19 cellular contexts compared by ENCODE assay signal in the genomic region with DNA sequence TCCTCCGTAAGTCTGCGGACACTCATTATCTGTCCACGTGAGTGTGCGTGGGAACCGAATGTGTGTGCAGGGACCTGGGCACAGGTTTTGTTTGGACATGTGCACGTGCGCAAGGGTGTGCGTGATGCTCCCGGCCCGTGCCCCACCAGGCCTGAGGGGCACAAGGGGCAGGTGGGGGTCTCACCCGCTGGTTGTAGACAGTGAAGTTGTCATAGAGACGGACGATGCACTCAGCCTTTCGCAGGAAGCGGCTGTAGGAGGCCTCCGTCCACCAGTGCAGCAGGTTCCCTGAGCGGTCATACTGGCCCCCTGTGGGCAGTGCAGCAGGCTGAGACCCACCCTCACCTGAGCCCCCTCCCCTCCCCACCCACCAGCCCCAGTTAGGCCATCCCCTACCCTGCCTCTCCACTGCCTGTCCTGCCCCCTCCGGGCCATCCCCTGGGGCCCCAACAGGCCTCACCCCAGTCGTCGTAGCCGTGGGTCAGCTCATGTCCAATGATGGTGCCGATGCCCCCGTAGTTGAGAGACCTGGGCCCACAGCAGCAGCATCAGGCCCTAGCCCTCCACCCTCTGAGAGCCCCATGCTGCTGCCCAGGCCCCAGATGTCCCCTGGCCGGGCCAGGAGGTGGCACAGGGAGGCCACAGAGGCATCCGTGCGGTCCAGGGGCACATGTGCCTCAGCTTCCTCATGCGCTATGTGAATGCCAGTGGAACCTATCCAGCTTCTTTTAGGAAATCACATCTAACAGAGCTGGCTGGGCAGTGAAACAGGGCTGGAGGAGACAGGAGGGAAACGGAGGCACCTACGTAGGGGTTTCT. TPM values are rescaled to one million over a fixed set of nuclear protein-coding genes. Genes with fewer than 3 reads are reported as not detected.
DNase-seq lines count a peak whose midpoint lies in the region; ATAC-seq and TF ChIP-seq lines count a peak whose summit lies in the region.
"Had no signal": no experiment of that assay in that cellular context is flagged by ENCODE, and none has a peak within 500 bp of the region (broad histone marks: within the 10 kb centered on the region; RNA-seq: fewer than 3 reads in every experiment).

No MANE protein-coding gene starts in this region.

- H3K4me2 ChIP-seq in neural progenitor cell (no peak overlapping the region), MM.1S (ENCODE audit: low read depth, low read length) (no peak overlapping the region)
- H3K4me2 ChIP-seq: A549 had no signal

- H3K36me3 ChIP-seq in neural progenitor cell (no peaks in the 10 kb centered on the region), MM.1S (replicated peaks; ENCODE audit: insufficient read depth, low read length) (no peaks in the 10 kb centered on the region)

- H3F3A ChIP-seq in neural progenitor cell (ENCODE audit: low read depth) (no peaks in the 10 kb centered on the region), MM.1S (ENCODE audit: insufficient read depth, low read length) (no peaks in the 10 kb centered on the region)

- H3K79me2 ChIP-seq in neural progenitor cell (ENCODE audit: low read depth) (no peaks in the 10 kb centered on the region), MM.1S (ENCODE audit: low read length) (no peaks in the 10 kb centered on the region)

- H3K9me3 Mint-ChIP-seq in chondrocyte (ENCODE audit: low read depth) (no peaks in the 10 kb centered on the region), neural progenitor cell (peaks cover 2% of the 10 kb centered on the region)

- H3K27ac Mint-ChIP-seq in chondrocyte (ENCODE audit: unreplicated experiment): no peak overlapping the region
- H3K27ac Mint-ChIP-seq in neural progenitor cell: peak overlapping the region; percentile 76

- ATAC-seq in GM21723 (IDR thresholded peaks at IDR 0.05; ENCODE audit: unreplicated experiment): no peak
- ATAC-seq: A549, HCT116 had no signal

- no peak overlapping the region for H3K4me3 ChIP-seq in neural progenitor cell
- H3K4me3 ChIP-seq in MM.1S (ENCODE audit: low read length): no peak overlapping the region
- H3K4me3 ChIP-seq: A549 had no signal

- no peaks in the 10 kb centered on the region for H3K9me2 ChIP-seq in MM.1S (replicated peaks; ENCODE audit: insufficient read depth, low read length)

- TF ChIP-seq CTCF in chondrocyte (IDR thresholded peaks at IDR 0.05) (no peak), neural progenitor cell (IDR thresholded peaks at IDR 0.05) (no peak), MM.1S (IDR thresholded peaks at IDR 0.05; ENCODE audit: low read length) (no peak)

- H4K20me1 ChIP-seq in neural progenitor cell (ENCODE audit: low read depth): peaks cover 19% of the 10 kb centered on the region
- H4K20me1 ChIP-seq in MM.1S (ENCODE audit: insufficient read depth, low read length): no peaks in the 10 kb centered on the region

- peaks cover 51% of the 10 kb centered on the region for H3K27me3 Mint-ChIP-seq in chondrocyte (ENCODE audit: low read depth)
- peaks cover 37% of the 10 kb centered on the region for H3K27me3 Mint-ChIP-seq in neural progenitor cell (ENCODE audit: insufficient read depth, low read depth)

- H3K9me3 ChIP-seq in neural progenitor cell (ENCODE audit: low read depth) (no peaks in the 10 kb centered on the region), MM.1S (replicated peaks; ENCODE audit: insufficient read depth, low read length) (no peaks in the 10 kb centered on the region)
- H3K9me3 ChIP-seq: A549 had no signal

- H3K4me1 ChIP-seq in neural progenitor cell (peaks cover 9% of the 10 kb centered on the region), MM.1S (ENCODE audit: low read length) (no peaks in the 10 kb centered on the region)
- H3K4me1 ChIP-seq: A549 had no signal

- H3K36me3 Mint-ChIP-seq in chondrocyte (ENCODE audit: low read depth): no peaks in the 10 kb centered on the region
- no peaks in the 10 kb centered on the region for H3K36me3 Mint-ChIP-seq in neural progenitor cell

- H3K27me3 ChIP-seq in neural progenitor cell: peaks cover 48% of the 10 kb centered on the region
- peaks cover 26% of the 10 kb centered on the region for H3K27me3 ChIP-seq in MM.1S (replicated peaks; ENCODE audit: insufficient read depth, low read length)

- no peak overlapping the region for H3K27ac ChIP-seq in neural progenitor cell
- no peak overlapping the region for H3K27ac ChIP-seq in MM.1S (ENCODE audit: low read length)
- H3K27ac ChIP-seq: A549 had no signal

- H2AFZ ChIP-seq in neural progenitor cell (replicated peaks) (no peak overlapping the region), MM.1S (ENCODE audit: low read length) (no peak overlapping the region)

- peak; percentile 45 for DNase-seq in activated effector memory CD4-positive, alpha-beta T cell treated with anti-CD3 and anti-CD28 coated beads, Interleukin-2, amount 50 U/mL, for 16 hours
- no peak for DNase-seq in activated effector memory CD4-positive, alpha-beta T cell treated with Interleukin-2 at 50 U/mL for 16 hours
- DNase-seq in 8988T (peak; percentile 14), chondrocyte (ENCODE audit: low spot score) (peak; percentile 64), neural progenitor cell (ENCODE audit: low spot score) (no peak), MM.1S (no peak), NAMALWA (ENCODE audit: low spot score) (no peak)
- DNase-seq: C1 segment of cervical spinal cord, DND-41, NCI-H1417 treated with DMSO at 0.1 percent for 48 hours, NCI-H1930, NCI-H446 treated with DMSO at 0.1 percent for 48 hours, NCI-H748 treated with DMSO at 0.1 percent for 48 hours, RPMI8226 had no signal

- H3K4me3 Mint-ChIP-seq in chondrocyte (ENCODE audit: unreplicated experiment) (no peak overlapping the region), neural progenitor cell (no peak overlapping the region)

- H3K9ac ChIP-seq in neural progenitor cell: no peak overlapping the region
- no peak overlapping the region for H3K9ac ChIP-seq in MM.1S (ENCODE audit: low read length)

- H3K4me1 Mint-ChIP-seq in chondrocyte (ENCODE audit: low read depth) (peaks cover 4% of the 10 kb centered on the region), neural progenitor cell (peaks cover 10% of the 10 kb centered on the region)

RNA-seq across cellular contexts. Expression of a gene that starts 6.1 kb away (rescaled TPM):
- total RNA-seq in chondrocyte (0.12 to 0.53 TPM in 2 of 3 replicates, not detected in the other), neural progenitor cell (ENCODE audit: low replicate concordance) (0.84 and 3.8 TPM in 2 replicates)
- total RNA-seq: HT1080, LHCN-M2 had no signal

RNA-seq across cellular contexts. Expression of a gene that starts 25.6 kb away (rescaled TPM):
- total RNA-seq in chondrocyte (not detected in 3 replicates), neural progenitor cell (ENCODE audit: low replicate concordance) (not detected in 2 replicates)
- total RNA-seq: HT1080, LHCN-M2 had no signal

RNA-seq across cellular contexts. Expression of a gene that starts 38.7 kb away (rescaled TPM):
- total RNA-seq in chondrocyte (not detected in 3 replicates), neural progenitor cell (ENCODE audit: low replicate concordance) (not detected in 2 replicates)
- total RNA-seq: HT1080 had no signal

RNA-seq across cellular contexts. Expression of a gene that starts 44.4 kb away (rescaled TPM):
- total RNA-seq in chondrocyte (not detected in 3 replicates), neural progenitor cell (ENCODE audit: low replicate concordance) (0.19 TPM in 1 of 2 replicates, not detected in the other)
- total RNA-seq: HT1080 had no signal

RNA-seq across cellular contexts. Expression of a gene that starts 58.0 kb away (rescaled TPM):
- total RNA-seq in chondrocyte (not detected in 3 replicates), neural progenitor cell (ENCODE audit: low replicate concordance) (not detected in 2 replicates)
- total RNA-seq: HT1080 had no signal

Comparison
In these comparisons a context has a peak if more than half of its experiments do, and no peak if none do; other contexts are left out.
1. DNase-seq: peak in activated effector memory CD4-positive, alpha-beta T cell treated with anti-CD3 and anti-CD28 coated beads, Interleukin-2, amount 50 U/mL, for 16 hours (single experiment), 8988T (single experiment) and chondrocyte (single experiment); none in activated effector memory CD4-positive, alpha-beta T cell treated with Interleukin-2 at 50 U/mL for 16 hours (single experiment), neural progenitor cell (single experiment), MM.1S (single experiment) and NAMALWA (single experiment).